ENCODE assay signal across 1 cellular context in the genomic region with DNA sequence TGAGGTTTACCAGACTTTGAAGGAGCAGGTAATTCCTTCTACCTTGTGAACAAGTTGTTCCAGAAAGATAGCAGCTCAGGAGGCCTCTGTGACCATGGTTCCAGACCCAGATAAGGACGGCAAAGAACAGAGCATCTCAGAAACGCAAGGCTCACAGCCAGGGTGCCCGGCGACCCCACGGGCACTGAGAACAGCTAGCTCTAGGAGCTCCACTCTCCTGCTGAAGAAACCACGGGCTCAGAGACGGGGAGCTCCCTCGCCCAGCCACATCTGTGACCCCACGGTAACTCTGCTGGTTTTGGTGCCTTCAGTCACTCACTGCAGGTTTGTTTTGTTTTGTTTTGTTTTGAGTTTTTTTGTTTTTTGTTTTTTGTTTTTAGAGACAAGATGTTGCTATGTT.
TF ChIP-seq lines count a peak whose summit lies in the region.

No MANE protein-coding gene starts in this region.

TF ChIP-seq in HCT116, 20 proteins besides CTCF, POLR2A, EP300 and RAD21 (continued from another document):
- TF ChIP-seq, protein P1, sequence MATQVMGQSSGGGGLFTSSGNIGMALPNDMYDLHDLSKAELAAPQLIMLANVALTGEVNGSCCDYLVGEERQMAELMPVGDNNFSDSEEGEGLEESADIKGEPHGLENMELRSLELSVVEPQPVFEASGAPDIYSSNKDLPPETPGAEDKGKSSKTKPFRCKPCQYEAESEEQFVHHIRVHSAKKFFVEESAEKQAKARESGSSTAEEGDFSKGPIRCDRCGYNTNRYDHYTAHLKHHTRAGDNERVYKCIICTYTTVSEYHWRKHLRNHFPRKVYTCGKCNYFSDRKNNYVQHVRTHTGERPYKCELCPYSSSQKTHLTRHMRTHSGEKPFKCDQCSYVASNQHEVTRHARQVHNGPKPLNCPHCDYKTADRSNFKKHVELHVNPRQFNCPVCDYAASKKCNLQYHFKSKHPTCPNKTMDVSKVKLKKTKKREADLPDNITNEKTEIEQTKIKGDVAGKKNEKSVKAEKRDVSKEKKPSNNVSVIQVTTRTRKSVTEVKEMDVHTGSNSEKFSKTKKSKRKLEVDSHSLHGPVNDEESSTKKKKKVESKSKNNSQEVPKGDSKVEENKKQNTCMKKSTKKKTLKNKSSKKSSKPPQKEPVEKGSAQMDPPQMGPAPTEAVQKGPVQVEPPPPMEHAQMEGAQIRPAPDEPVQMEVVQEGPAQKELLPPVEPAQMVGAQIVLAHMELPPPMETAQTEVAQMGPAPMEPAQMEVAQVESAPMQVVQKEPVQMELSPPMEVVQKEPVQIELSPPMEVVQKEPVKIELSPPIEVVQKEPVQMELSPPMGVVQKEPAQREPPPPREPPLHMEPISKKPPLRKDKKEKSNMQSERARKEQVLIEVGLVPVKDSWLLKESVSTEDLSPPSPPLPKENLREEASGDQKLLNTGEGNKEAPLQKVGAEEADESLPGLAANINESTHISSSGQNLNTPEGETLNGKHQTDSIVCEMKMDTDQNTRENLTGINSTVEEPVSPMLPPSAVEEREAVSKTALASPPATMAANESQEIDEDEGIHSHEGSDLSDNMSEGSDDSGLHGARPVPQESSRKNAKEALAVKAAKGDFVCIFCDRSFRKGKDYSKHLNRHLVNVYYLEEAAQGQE (IDR thresholded peaks at IDR 0.05; ENCODE audit: low read depth) = no peak
- TF ChIP-seq ELF1 (IDR thresholded peaks at IDR 0.05; ENCODE audit: borderline replicate concordance, low read depth) (no peak), SRF (IDR thresholded peaks at IDR 0.05; ENCODE audit: low read depth) (no peak), CEBPB (IDR thresholded peaks at IDR 0.05; ENCODE audit: low read depth) (no peak), ATF3 (IDR thresholded peaks at IDR 0.05) (no peak), EGR1 (IDR thresholded peaks at IDR 0.05; ENCODE audit: low read depth) (no peak), ZNF274 (IDR thresholded peaks at IDR 0.05; ENCODE audit: low read depth, low read length) (no peak)
